ENCODE assay signal across 10 cellular contexts in the genomic region with DNA sequence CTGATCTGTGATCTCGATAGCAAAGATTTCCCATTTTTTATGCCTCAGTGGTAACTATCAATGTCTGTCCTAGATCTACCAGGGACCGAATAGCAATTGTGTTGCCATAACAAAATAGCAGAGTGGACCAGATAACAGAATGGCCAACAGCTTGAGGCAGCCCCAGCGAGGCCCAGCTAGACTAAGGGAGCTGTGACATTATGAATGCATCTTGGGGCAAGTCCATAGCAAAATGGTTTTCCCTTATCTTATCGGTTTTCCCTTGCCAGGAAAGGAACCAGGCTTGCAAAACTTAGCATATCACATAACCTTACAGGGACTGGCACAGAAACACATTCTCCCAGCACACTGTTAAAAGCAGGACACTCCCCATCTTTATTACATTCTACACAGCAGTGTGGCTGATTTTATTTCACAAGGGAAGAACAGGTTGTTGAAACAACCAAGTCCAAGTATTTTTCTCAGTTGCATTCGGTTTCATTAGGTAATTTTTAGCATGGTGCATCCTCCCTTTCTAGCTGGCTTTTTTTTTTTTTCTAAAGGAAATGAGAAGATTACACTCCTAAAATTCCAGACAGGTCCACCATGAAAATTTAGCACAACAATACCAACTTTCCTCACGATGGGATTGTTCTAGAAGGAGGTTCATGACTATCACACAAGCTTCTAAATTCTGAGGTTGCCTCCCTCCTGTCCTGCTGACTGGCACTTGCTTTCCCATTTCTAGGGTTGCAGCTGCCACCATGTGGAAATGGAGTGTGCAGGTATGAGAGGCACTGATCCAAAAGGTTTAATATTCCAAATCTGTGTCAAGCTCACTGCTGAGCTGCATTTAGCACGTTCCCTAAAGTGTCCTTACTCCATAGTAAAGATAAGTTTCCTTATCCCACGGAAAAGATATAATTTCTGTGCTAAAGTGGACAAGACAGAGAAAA.
A peak's percentile ranks its signal among the peaks of the same experiment; 100 is the strongest.
DNase-seq lines count a peak whose midpoint lies in the region; ATAC-seq and TF ChIP-seq lines count a peak whose summit lies in the region.
"Had no signal": no experiment of that assay in that cellular context is flagged by ENCODE, and none has a peak within 500 bp of the region (broad histone marks: within the 10 kb centered on the region; RNA-seq: fewer than 3 reads in every experiment).

No MANE protein-coding gene starts in this region.

- in situ Hi-C loops in brain microvascular endothelial cell (cut with HindIII; ENCODE audit: low pct_ligation_motif_present, low sequenced_read_pairs): no loop called here

- no peaks in the 10 kb centered on the region for H3K27me3 ChIP-seq in brain microvascular endothelial cell (replicated peaks)
- no peaks in the 10 kb centered on the region for H3K27me3 ChIP-seq in uterus

- intact Hi-C loops in uterus (cut with DNase I; ENCODE audit: low total_unique reads): no loop called here

- peak; percentile 1 for ATAC-seq in HG03342 (IDR thresholded peaks at IDR 0.05; ENCODE audit: unreplicated experiment)
- no peak for ATAC-seq in effector memory CD8-positive, alpha-beta T cell (replicated peaks)
- no peak for ATAC-seq in GM18873 (IDR thresholded peaks at IDR 0.05; ENCODE audit: low FRiP score, unreplicated experiment)

- H3K27ac Mint-ChIP-seq in effector memory CD8-positive, alpha-beta T cell: no peak overlapping the region
- H3K27ac Mint-ChIP-seq: CD4-positive, CD25-positive, alpha-beta regulatory T cell had no signal

- H3K36me3 Mint-ChIP-seq in effector memory CD8-positive, alpha-beta T cell (ENCODE audit: insufficient read depth): peaks cover 3% of the 10 kb centered on the region
- H3K36me3 Mint-ChIP-seq: CD4-positive, CD25-positive, alpha-beta regulatory T cell had no signal

- H3K9me3 Mint-ChIP-seq in effector memory CD8-positive, alpha-beta T cell: peaks cover 0 to 6% of the 10 kb centered on the region in 2 donors
- H3K9me3 Mint-ChIP-seq: CD4-positive, CD25-positive, alpha-beta regulatory T cell had no signal

- peaks cover 0 to 7% of the 10 kb centered on the region in 2 donors for H3K27me3 Mint-ChIP-seq in effector memory CD8-positive, alpha-beta T cell
- H3K27me3 Mint-ChIP-seq: CD4-positive, CD25-positive, alpha-beta regulatory T cell had no signal

- H3K4me3 ChIP-seq in brain microvascular endothelial cell (ENCODE audit: low read depth, low read length) (no peak overlapping the region), uterus (no peak overlapping the region)

- DNase-seq in NCI-H345 (lab: John Stamatoyannopoulos, UW): peak; percentile 2
- no peak for DNase-seq in NCI-H345 treated with DMSO at 0.1 percent for 48 hours (lab: John Stamatoyannopoulos, UW; ENCODE audit: unreplicated experiment)
- peak; percentile 22 for DNase-seq in brain microvascular endothelial cell
- DNase-seq in renal cortical epithelial cell (ENCODE audit: low read depth): peak; percentile 45
- no peak for DNase-seq in effector memory CD8-positive, alpha-beta T cell
- DNase-seq in uterus: no peak
- DNase-seq: CD4-positive, CD25-positive, alpha-beta regulatory T cell; T-helper 1 cell had no signal

- peak; percentile 55 for TF ChIP-seq CTCF in brain microvascular endothelial cell (IDR thresholded peaks at IDR 0.05; ENCODE audit: low read depth, low read length, missing control alignments)
- TF ChIP-seq CTCF in uterus (IDR thresholded peaks at IDR 0.05): no peak

- H3K4me3 Mint-ChIP-seq in effector memory CD8-positive, alpha-beta T cell: no peak overlapping the region
- H3K4me3 Mint-ChIP-seq: CD4-positive, CD25-positive, alpha-beta regulatory T cell had no signal

- H3K27ac ChIP-seq in brain microvascular endothelial cell (no peak overlapping the region), uterus (no peak overlapping the region)

- H3K36me3 ChIP-seq in brain microvascular endothelial cell (replicated peaks) (no peaks in the 10 kb centered on the region), uterus (no peaks in the 10 kb centered on the region)

- H3K9me3 ChIP-seq in uterus: no peaks in the 10 kb centered on the region

- no peaks in the 10 kb centered on the region for H3K4me1 ChIP-seq in uterus

- no peak for TF ChIP-seq POLR2A in uterus (IDR thresholded peaks at IDR 0.05)

- no peaks in the 10 kb centered on the region for H3K4me1 Mint-ChIP-seq in effector memory CD8-positive, alpha-beta T cell (ENCODE audit: low read depth in 2 of 2)
- H3K4me1 Mint-ChIP-seq: CD4-positive, CD25-positive, alpha-beta regulatory T cell had no signal

Comparison
In these comparisons a context has a peak if more than half of its experiments do, and no peak if none do; other contexts are left out.
1. DNase-seq: peak in NCI-H345 (single experiment), brain microvascular endothelial cell (single experiment) and renal cortical epithelial cell (single experiment); none in NCI-H345 treated with DMSO at 0.1 percent for 48 hours (single experiment), effector memory CD8-positive, alpha-beta T cell (0 of 3) and uterus (0 of 2).